12 cellular contexts compared by ENCODE assay signal in genomic region chr15:31483924-31484368, GRCh38.
DNase-seq lines count a peak whose midpoint lies in the region; ATAC-seq and TF ChIP-seq lines count a peak whose summit lies in the region.
"Had no signal": no experiment of that assay in that cellular context is flagged by ENCODE, and none has a peak within 500 bp of the region (broad histone marks: within the 10 kb centered on the region; RNA-seq: fewer than 3 reads in every experiment).

No MANE protein-coding gene starts in this region.

- CTCF ChIA-PET in mammary epithelial cell (lab: Charles Lee; ENCODE audit: low non-redundant PET) = no interaction called here

- H3K27ac Mint-ChIP-seq in IgD-negative memory B cell = peak overlapping the region in 2 of 3 donors; percentile 56 to 93
- no peak overlapping the region for H3K27ac Mint-ChIP-seq in stimulated activated naive B cell treated with anti-CD40 and anti-IgM and Interleukin-4, amounts not matched to agents 10 μg/mL and 1 μg/mL and 100 μg/mL, for 72 hours

- H3K9me3 Mint-ChIP-seq in IgD-negative memory B cell = no peaks in the 10 kb centered on the region
- no peaks in the 10 kb centered on the region for H3K9me3 Mint-ChIP-seq in activated T-cell treated with anti-CD3 and anti-CD28 coated beads, Interleukin-2, amount 50 U/mL, for 4 hours
- peaks cover 0 to 4% of the 10 kb centered on the region in 2 donors for H3K9me3 Mint-ChIP-seq in stimulated activated naive B cell treated with anti-CD40 and anti-IgM and Interleukin-4, amounts not matched to agents 10 μg/mL and 1 μg/mL and 100 μg/mL, for 72 hours

- intact Hi-C loops in mammary epithelial cell (cut with micrococcal nuclease) = no loop called here

- no peaks in the 10 kb centered on the region for H4K20me1 ChIP-seq in mammary epithelial cell (ENCODE audit: insufficient read depth, low read length)

- H3K9me3 ChIP-seq in iPS DF 6.9 (ENCODE audit: control insufficient read depth, insufficient read depth, low read length) (no peaks in the 10 kb centered on the region), mammary epithelial cell (replicated peaks; ENCODE audit: insufficient read depth, low read length) (peaks cover 6% of the 10 kb centered on the region)
- H3K9me3 ChIP-seq: heart left ventricle, Peyer's patch had no signal

- peak; percentile 38 for DNase-seq in activated T-cell treated with anti-CD3 and anti-CD28 coated beads, Interleukin-2, amount 50 U/mL, for 4 hours
- DNase-seq in iPS DF 6.9 (ENCODE audit: low read depth, low spot score) (no peak), NOMO-1 (lab: John Stamatoyannopoulos, UW; ENCODE audit: unreplicated experiment in 2 of 2) (no peak), mammary epithelial cell (no peak), NCI-H226 (no peak)
- DNase-seq in stimulated activated naive B cell treated with anti-CD40 and anti-IgM and Interleukin-4, amounts not matched to agents 10 μg/mL and 1 μg/mL and 100 μg/mL, for 72 hours = no peak
- DNase-seq: cortex of kidney, heart left ventricle, NCI-H1092 treated with DMSO at 0.1 percent for 48 hours had no signal

- H3K4me2 ChIP-seq in mammary epithelial cell (ENCODE audit: insufficient read depth, low read depth, low read length) = no peak overlapping the region

- H3K36me3 ChIP-seq in iPS DF 6.9 (ENCODE audit: control insufficient read depth, insufficient read depth, low read length) (no peaks in the 10 kb centered on the region; the same call in 1 of the 2 replicates), mammary epithelial cell (ENCODE audit: insufficient read depth, low read length) (no peaks in the 10 kb centered on the region)
- H3K36me3 ChIP-seq: heart left ventricle, Peyer's patch had no signal

- H3K27me3 ChIP-seq in iPS DF 6.9 (ENCODE audit: control insufficient read depth, insufficient read depth, low read length) (peaks cover 25% of the 10 kb centered on the region), mammary epithelial cell (ENCODE audit: insufficient read depth, low read length) (peaks cover 13% of the 10 kb centered on the region)
- H3K27me3 ChIP-seq: Peyer's patch had no signal

- dilution Hi-C loops in mammary epithelial cell (cut with HindIII; ENCODE audit: low sequenced_read_pairs) = loop anchor here (25.0 kb wide), 1 partner anchor 372 kb away; the partner anchor contains the start of gene TRPM1

- peaks cover 16% of the 10 kb centered on the region for H3K27me3 Mint-ChIP-seq in IgD-negative memory B cell
- H3K27me3 Mint-ChIP-seq in activated T-cell treated with anti-CD3 and anti-CD28 coated beads, Interleukin-2, amount 50 U/mL, for 4 hours (ENCODE audit: low read depth) = peaks cover 5% of the 10 kb centered on the region
- H3K27me3 Mint-ChIP-seq in stimulated activated naive B cell treated with anti-CD40 and anti-IgM and Interleukin-4, amounts not matched to agents 10 μg/mL and 1 μg/mL and 100 μg/mL, for 72 hours = peaks cover 19 to 30% of the 10 kb centered on the region in 2 donors

- H3K4me1 Mint-ChIP-seq in IgD-negative memory B cell = peaks cover 11 to 18% (median 12%) of the 10 kb centered on the region in 3 donors
- peaks cover 62% of the 10 kb centered on the region for H3K4me1 Mint-ChIP-seq in activated T-cell treated with anti-CD3 and anti-CD28 coated beads, Interleukin-2, amount 50 U/mL, for 4 hours (ENCODE audit: low read depth)
- H3K4me1 Mint-ChIP-seq in stimulated activated naive B cell treated with anti-CD40 and anti-IgM and Interleukin-4, amounts not matched to agents 10 μg/mL and 1 μg/mL and 100 μg/mL, for 72 hours = peaks cover 28 to 55% of the 10 kb centered on the region in 2 donors

- ATAC-seq in activated T-cell treated with anti-CD3 and anti-CD28 coated beads, Interleukin-2, amount 50 U/mL, for 4 hours = peak; percentile 29 to 35
- ATAC-seq in stimulated activated naive B cell treated with anti-CD40 and anti-IgM and Interleukin-4, amounts not matched to agents 10 μg/mL and 1 μg/mL and 100 μg/mL, for 72 hours (replicated peaks) = no peak
- no peak for ATAC-seq in GM19463 (IDR thresholded peaks at IDR 0.05; ENCODE audit: unreplicated experiment)

- H3K9ac ChIP-seq in mammary epithelial cell (ENCODE audit: insufficient read depth, low read length) = no peak overlapping the region

- H3K27ac ChIP-seq in iPS DF 6.9 (ENCODE audit: low read length) (no peak overlapping the region), mammary epithelial cell (ENCODE audit: insufficient read depth, low read depth, low read length) (no peak overlapping the region)
- H3K27ac ChIP-seq: heart left ventricle had no signal

- H3K4me3 ChIP-seq in iPS DF 6.9 (ENCODE audit: low read length) = peak overlapping the region; percentile 21; the same call in 1 of the 2 replicates
- H3K4me3 ChIP-seq in mammary epithelial cell (replicated peaks in 1 of 3; ENCODE audit: insufficient read depth in 1 of 3, low read depth in 2 of 3, low read length in 3 of 3) = no peak overlapping the region

- no peaks in the 10 kb centered on the region for H3K79me2 ChIP-seq in mammary epithelial cell (ENCODE audit: insufficient read depth, low read length)

- H3K4me1 ChIP-seq in iPS DF 6.9 (ENCODE audit: control insufficient read depth, insufficient read depth, low read length) (peaks cover 5% of the 10 kb centered on the region; the same call in 1 of the 2 replicates), mammary epithelial cell (ENCODE audit: insufficient read depth, low read length) (peaks cover 12% of the 10 kb centered on the region)

- TF ChIP-seq CTCF in mammary epithelial cell (conservative IDR thresholded peaks at IDR 0.05 in 1 of 2, IDR thresholded peaks at IDR 0.05 in 1 of 2; ENCODE audit: extremely low read depth in 1 of 2, insufficient read depth in 1 of 2, low read depth in 1 of 2, low read length in 2 of 2) = no peak

- H3K36me3 Mint-ChIP-seq in IgD-negative memory B cell = no peaks in the 10 kb centered on the region
- no peaks in the 10 kb centered on the region for H3K36me3 Mint-ChIP-seq in activated T-cell treated with anti-CD3 and anti-CD28 coated beads, Interleukin-2, amount 50 U/mL, for 4 hours (ENCODE audit: insufficient read depth)
- peaks cover 6 to 8% of the 10 kb centered on the region in 2 donors for H3K36me3 Mint-ChIP-seq in stimulated activated naive B cell treated with anti-CD40 and anti-IgM and Interleukin-4, amounts not matched to agents 10 μg/mL and 1 μg/mL and 100 μg/mL, for 72 hours

- H3K4me3 Mint-ChIP-seq in IgD-negative memory B cell = peak overlapping the region; percentile 40 to 96 (median 82)
- H3K4me3 Mint-ChIP-seq in activated T-cell treated with anti-CD3 and anti-CD28 coated beads, Interleukin-2, amount 50 U/mL, for 4 hours = peak overlapping the region; percentile 80
- H3K4me3 Mint-ChIP-seq in stimulated activated naive B cell treated with anti-CD40 and anti-IgM and Interleukin-4, amounts not matched to agents 10 μg/mL and 1 μg/mL and 100 μg/mL, for 72 hours = peak overlapping the region; percentile 82 to 86

- in situ Hi-C loops in mammary epithelial cell (cut with MboI; ENCODE audit: low sequenced_read_pairs in 2 of 2) = loop anchor here (10.0 to 25.0 kb wide), 2 partner anchors 119 to 822 kb away; no protein-coding TSS in a partner anchor

- no TSS peak for BruUV-seq in mammary epithelial cell (replicated peaks; lab: Mats Ljungman, UMichigan)

- H2AFZ ChIP-seq in mammary epithelial cell (ENCODE audit: low read depth, low read length) = no peak overlapping the region

- WGBS in iPS DF 6.9 (ENCODE audit: insufficient coverage, insufficient read length) = no CpG with 5 or more reads among the region's 65 CpGs
- WGBS in mammary epithelial cell (ENCODE audit: low coverage, missing lambda C conversion rate) = 74% methylated on average over 7 of the region's 65 CpGs

Comparison
In these comparisons a context has a peak if more than half of its experiments do, and no peak if none do; other contexts are left out.
1. ATAC-seq: peak in activated T-cell treated with anti-CD3 and anti-CD28 coated beads, Interleukin-2, amount 50 U/mL, for 4 hours (2 of 2); none in stimulated activated naive B cell treated with anti-CD40 and anti-IgM and Interleukin-4, amounts not matched to agents 10 μg/mL and 1 μg/mL and 100 μg/mL, for 72 hours (0 of 2) and GM19463 (single experiment).
2. Peak in every context shown above with its lines, with median percentiles within 50 percentile points of each other: H3K4me3 Mint-ChIP-seq.